Comparison of ENCODE assay signal across 9 cellular contexts in genomic region chr4:123649644-123650356, GRCh38.
DNase-seq lines count a peak whose midpoint lies in the region; ATAC-seq and TF ChIP-seq lines count a peak whose summit lies in the region.
"Had no signal": no experiment of that assay in that cellular context is flagged by ENCODE, and none has a peak within 500 bp of the region (broad histone marks: within the 10 kb centered on the region; RNA-seq: fewer than 3 reads in every experiment).

No MANE protein-coding gene starts in this region.

- DNase-seq in AG09309 (ENCODE audit: low read depth): peak; percentile 67
- DNase-seq in M059J (ENCODE audit: low read depth): peak; percentile 46
- peak; percentile 67 for DNase-seq in kidney tubule cell (ENCODE audit: low spot score)
- DNase-seq in tibial artery: no peak
- DNase-seq in HuH-7.5 (ENCODE audit: low spot score): no peak
- no peak for DNase-seq in stimulated activated naive CD4-positive, alpha-beta T cell (lab: John Stamatoyannopoulos, UW)

- TF ChIP-seq CTCF in AG09309 (IDR thresholded peaks at IDR 0.05; ENCODE audit: control insufficient read depth, insufficient read depth, low read depth, low read length, missing control alignments) (no peak), tibial artery (IDR thresholded peaks at IDR 0.05) (no peak)

- no peaks in the 10 kb centered on the region for H3K9me3 ChIP-seq in tibial artery

- H3K4me3 ChIP-seq in AG09309 (ENCODE audit: control insufficient read depth, low read depth, low read length) (no peak overlapping the region), tibial artery (no peak overlapping the region)
- H3K4me3 ChIP-seq: cardiac muscle cell had no signal

- peak; percentile 27 for ATAC-seq in GM21576 (IDR thresholded peaks at IDR 0.05; ENCODE audit: unreplicated experiment)

- intact Hi-C loops in tibial artery (cut with DNase I; ENCODE audit: low total_unique reads): no loop called here

- H3K27ac ChIP-seq in angular gyrus (ENCODE audit: low read depth, low read length) (peak overlapping the region; percentile 16), tibial artery (peak overlapping the region; percentile 68 to 78)
- H3K27ac ChIP-seq: cardiac muscle cell had no signal

- H3K4me1 ChIP-seq in tibial artery: peaks cover 0 to 65% (median 36%) of the 10 kb centered on the region in 4 donors

- no peaks in the 10 kb centered on the region for H3K27me3 ChIP-seq in tibial artery
- H3K27me3 ChIP-seq: cardiac muscle cell had no signal

- H3K36me3 ChIP-seq in tibial artery: no peaks in the 10 kb centered on the region
- H3K36me3 ChIP-seq: cardiac muscle cell had no signal

Comparison
In these comparisons a context has a peak if more than half of its experiments do, and no peak if none do; other contexts are left out.
1. DNase-seq: peak in AG09309 (single experiment), M059J (single experiment) and kidney tubule cell (single experiment); none in tibial artery (0 of 2), HuH-7.5 (single experiment) and stimulated activated naive CD4-positive, alpha-beta T cell (0 of 6).